Comparison of ENCODE assay signal across 23 cellular contexts in genomic region chr15:79064496-79064895, GRCh38. TPM values are rescaled to one million over a fixed set of nuclear protein-coding genes. Genes with fewer than 3 reads are reported as not detected.
"Had no signal": no experiment of that assay in that cellular context is flagged by ENCODE, and none has a peak within 500 bp of the region (broad histone marks: within the 10 kb centered on the region; RNA-seq: fewer than 3 reads in every experiment).

No MANE protein-coding gene starts in this region.

- H3K4me2 ChIP-seq: KMS-11, SK-N-SH had no signal

- H3K27me3 ChIP-seq: Peyer's patch, SJCRH30 had no signal

- H3K4me3 ChIP-seq: Peyer's patch, SJCRH30 had no signal

- H3K9ac ChIP-seq: KMS-11, SK-N-SH had no signal

- H3K27ac ChIP-seq: KMS-11, Peyer's patch, RWPE1, SJCRH30, VCaP had no signal

- H3K4me1 Mint-ChIP-seq: activated CD4-positive, alpha-beta memory T cell treated with anti-CD3 and anti-CD28 coated beads, Interleukin-2, amount 10 ng/mL, durations not matched to agents 7 days and 5 days; activated CD4-positive, alpha-beta T cell treated with anti-CD3 and anti-CD28 coated beads for 36 hours; activated naive CD4-positive, alpha-beta T cell treated with anti-CD3 and anti-CD28 coated beads, Interleukin-2, amount 10 ng/mL, durations not matched to agents 7 days and 5 days; activated naive CD8-positive, alpha-beta T cell treated with anti-CD3 and anti-CD28 coated beads for 36 hours had no signal

- H3K9me3 Mint-ChIP-seq: activated CD4-positive, alpha-beta memory T cell treated with anti-CD3 and anti-CD28 coated beads, Interleukin-2, amount 10 ng/mL, durations not matched to agents 7 days and 5 days; activated naive CD4-positive, alpha-beta T cell treated with anti-CD3 and anti-CD28 coated beads, Interleukin-2, amount 10 ng/mL, durations not matched to agents 7 days and 5 days; activated naive CD8-positive, alpha-beta T cell treated with anti-CD3 and anti-CD28 coated beads for 36 hours; activated T-helper 2 cell treated with anti-CD3 and anti-CD28 coated beads, Interferon-gamma antibody, Interleukin-2, Interleukin-4, amounts not matched to agents 10 μg/mL and 5 μg/mL and 100 μg/mL, durations not matched to agents 14 hours and 24 hours and 36 hours had no signal

- H3K9me2 ChIP-seq: SK-N-SH had no signal

- H3K4me3 Mint-ChIP-seq: activated CD4-positive, alpha-beta memory T cell treated with anti-CD3 and anti-CD28 coated beads, Interleukin-2, amount 10 ng/mL, durations not matched to agents 7 days and 5 days; activated CD4-positive, alpha-beta T cell treated with anti-CD3 and anti-CD28 coated beads for 36 hours; activated naive CD4-positive, alpha-beta T cell treated with anti-CD3 and anti-CD28 coated beads, Interleukin-2, amount 10 ng/mL, durations not matched to agents 7 days and 5 days; activated naive CD8-positive, alpha-beta T cell treated with anti-CD3 and anti-CD28 coated beads for 36 hours had no signal

- H3K9me3 ChIP-seq: Peyer's patch, SJCRH30, SK-N-SH had no signal

- ATAC-seq: activated CD4-positive, alpha-beta T cell treated with anti-CD3 and anti-CD28 coated beads for 36 hours had no signal

- DNase-seq: activated CD4-positive, alpha-beta memory T cell treated with anti-CD3 and anti-CD28 coated beads, Interleukin-2, amount 10 ng/mL, durations not matched to agents 7 days and 5 days; activated CD4-positive, alpha-beta T cell treated with anti-CD3 and anti-CD28 coated beads for 36 hours; activated CD4-positive, alpha-beta T cell treated with anti-CD3 and anti-CD28 coated beads, Interleukin-2, amount 50 U/mL, for 1 hour; activated gamma-delta T cell treated with Interleukin-2 at 50 U/mL for 16 hours; activated naive CD4-positive, alpha-beta T cell treated with anti-CD3 and anti-CD28 coated beads, Interleukin-2, amount 10 ng/mL, durations not matched to agents 7 days and 5 days; activated naive CD8-positive, alpha-beta T cell treated with anti-CD3 and anti-CD28 coated beads for 36 hours; activated T-cell treated with anti-CD3 and anti-CD28 coated beads for 4 hours; activated T-cell treated with anti-CD3 and anti-CD28 coated beads, Interleukin-2, amount 50 U/mL, for 48 hours; NCI-H1092 treated with DMSO at 0.1 percent for 48 hours; NCI-H1436; NCI-H1694 treated with DMSO at 0.1 percent for 48 hours; NCI-H2081; NCI-H524; Peyer's patch; Right ventricle myocardium superior; SJCRH30; SK-N-SH; T-helper 1 cell had no signal

- H3K36me3 Mint-ChIP-seq: activated naive CD4-positive, alpha-beta T cell treated with anti-CD3 and anti-CD28 coated beads, Interleukin-2, amount 10 ng/mL, durations not matched to agents 7 days and 5 days; activated naive CD8-positive, alpha-beta T cell treated with anti-CD3 and anti-CD28 coated beads for 36 hours had no signal

- H3K27ac Mint-ChIP-seq: activated CD4-positive, alpha-beta memory T cell treated with anti-CD3 and anti-CD28 coated beads, Interleukin-2, amount 10 ng/mL, durations not matched to agents 7 days and 5 days; activated CD4-positive, alpha-beta T cell treated with anti-CD3 and anti-CD28 coated beads for 36 hours; activated naive CD4-positive, alpha-beta T cell treated with anti-CD3 and anti-CD28 coated beads, Interleukin-2, amount 10 ng/mL, durations not matched to agents 7 days and 5 days; activated naive CD8-positive, alpha-beta T cell treated with anti-CD3 and anti-CD28 coated beads for 36 hours; activated T-helper 2 cell treated with anti-CD3 and anti-CD28 coated beads, Interferon-gamma antibody, Interleukin-2, Interleukin-4, amounts not matched to agents 10 μg/mL and 5 μg/mL and 100 μg/mL, durations not matched to agents 14 hours and 24 hours and 36 hours had no signal

- H3K36me3 ChIP-seq: Peyer's patch, SJCRH30 had no signal

RNA-seq across cellular contexts. Expression of gene RASGRF1, which starts 26.1 kb away (rescaled TPM):
- total RNA-seq: activated CD4-positive, alpha-beta memory T cell treated with anti-CD3 and anti-CD28 coated beads, Interleukin-2, amount 10 ng/mL, durations not matched to agents 7 days and 5 days; activated CD4-positive, alpha-beta T cell treated with anti-CD3 and anti-CD28 coated beads for 36 hours; activated naive CD8-positive, alpha-beta T cell treated with anti-CD3 and anti-CD28 coated beads for 36 hours; activated T-helper 2 cell treated with anti-CD3 and anti-CD28 coated beads, Interferon-gamma antibody, Interleukin-2, Interleukin-4, amounts not matched to agents 10 μg/mL and 5 μg/mL and 100 μg/mL, durations not matched to agents 14 hours and 24 hours and 36 hours; Right ventricle myocardium superior; T-helper 2 cell treated with Interferon-gamma antibody and Interleukin-4, amounts not matched to agents 100 ng/mL and 5 ng/mL, for 36 hours had no signal
